Comparison of ENCODE assay signal across 8 cellular contexts in the genomic region with DNA sequence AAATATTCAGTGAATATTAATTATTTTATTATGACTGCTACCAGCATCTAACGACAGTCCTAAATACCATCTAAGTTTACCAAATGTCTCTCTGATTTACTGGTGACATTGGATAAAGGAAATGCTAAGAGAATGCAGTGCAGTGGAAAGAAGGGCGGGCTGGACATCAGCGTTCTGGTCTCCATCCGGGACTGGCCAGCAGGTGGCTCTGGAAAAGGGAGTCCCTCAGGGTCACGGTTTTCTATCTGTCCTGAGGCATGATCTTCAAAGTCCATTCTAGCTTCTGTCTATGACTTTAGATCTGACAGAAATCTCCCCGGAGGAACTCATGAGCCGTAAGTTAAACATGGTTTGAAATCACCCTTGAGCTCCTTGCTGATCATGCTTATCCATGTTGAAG. TPM values are rescaled to one million over a fixed set of nuclear protein-coding genes. Genes with fewer than 3 reads are reported as not detected.
DNase-seq lines count a peak whose midpoint lies in the region; ATAC-seq lines count a peak whose summit lies in the region.

No MANE protein-coding gene starts in this region.

- peaks cover 3% of the 10 kb centered on the region for H3K9me3 Mint-ChIP-seq in activated naive CD8-positive, alpha-beta T cell treated with anti-CD3 and anti-CD28 coated beads for 36 hours

- DNase-seq in A172 (ENCODE audit: low spot score): peak; percentile 32
- peak; percentile 84 for DNase-seq in HT-29 (ENCODE audit: low spot score)
- DNase-seq in cerebellar cortex (ENCODE audit: low spot score): peak; percentile 72
- DNase-seq in left kidney (ENCODE audit: low read depth, low spot score): peak; percentile 76
- no peak for DNase-seq in effector CD4-positive, alpha-beta T cell
- DNase-seq in activated naive CD8-positive, alpha-beta T cell treated with anti-CD3 and anti-CD28 coated beads for 36 hours: no peak

- no peak overlapping the region for H3K4me3 Mint-ChIP-seq in activated naive CD8-positive, alpha-beta T cell treated with anti-CD3 and anti-CD28 coated beads for 36 hours

- no peaks in the 10 kb centered on the region for H3K27me3 Mint-ChIP-seq in activated naive CD8-positive, alpha-beta T cell treated with anti-CD3 and anti-CD28 coated beads for 36 hours

- no peaks in the 10 kb centered on the region for H3K36me3 Mint-ChIP-seq in activated naive CD8-positive, alpha-beta T cell treated with anti-CD3 and anti-CD28 coated beads for 36 hours

- peaks cover 31% of the 10 kb centered on the region for H3K4me1 Mint-ChIP-seq in activated naive CD8-positive, alpha-beta T cell treated with anti-CD3 and anti-CD28 coated beads for 36 hours

- ATAC-seq in GM21423 (IDR thresholded peaks at IDR 0.05; ENCODE audit: unreplicated experiment) (no peak), GM19452 (IDR thresholded peaks at IDR 0.05; ENCODE audit: unreplicated experiment) (no peak)

- H3K27ac Mint-ChIP-seq in activated naive CD8-positive, alpha-beta T cell treated with anti-CD3 and anti-CD28 coated beads for 36 hours: no peak overlapping the region

RNA-seq across cellular contexts. Expression of gene TRIM2, which starts 3.3 kb away (rescaled TPM):
- total RNA-seq in A172 (2014; rRNA removed; shearing (Covaris generic)): 23.7 and 46.6 TPM in 2 replicates
- 58.5 and 64.8 TPM in 2 replicates for total RNA-seq in HT-29 (2014; rRNA removed; shearing (Covaris generic))
- total RNA-seq in activated naive CD8-positive, alpha-beta T cell treated with anti-CD3 and anti-CD28 coated beads for 36 hours: under 1 TPM; 0.54 to 0.76 TPM

Comparison
In these comparisons a context has a peak if more than half of its experiments do, and no peak if none do; other contexts are left out.
1. DNase-seq: peak in A172 (single experiment), HT-29 (single experiment), cerebellar cortex (single experiment) and left kidney (single experiment); none in effector CD4-positive, alpha-beta T cell (single experiment) and activated naive CD8-positive, alpha-beta T cell treated with anti-CD3 and anti-CD28 coated beads for 36 hours (single experiment).
2. RNA of gene TRIM2, which starts 3.3 kb away (total RNA-seq): 58.5 to 64.8 TPM in HT-29 and 23.7 to 46.6 TPM in A172; 0.54 to 0.76 TPM in activated naive CD8-positive, alpha-beta T cell treated with anti-CD3 and anti-CD28 coated beads for 36 hours; every median in the first group is over 10 times any median in the second.